Comparison of ENCODE assay signal across 6 cellular contexts in genomic region chr2:241150660-241151530, GRCh38. TPM values are rescaled to one million over a fixed set of nuclear protein-coding genes. Genes with fewer than 3 reads are reported as not detected.
DNase-seq lines count a peak whose midpoint lies in the region; ATAC-seq and TF ChIP-seq lines count a peak whose summit lies in the region.

No MANE protein-coding gene starts in this region.

- TF ChIP-seq CTCF in fibroblast of villous mesenchyme (IDR thresholded peaks at IDR 0.05; ENCODE audit: insufficient read depth, low read depth, low read length), result no peak

- H3K9me3 Mint-ChIP-seq in stimulated activated naive CD8-positive, alpha-beta T cell treated with anti-CD3 and anti-CD28 coated beads, Interleukin-15, amount 100 ng/mL, for 72 hours, result no peaks in the 10 kb centered on the region

- peak overlapping the region; percentile 77 to 93 for H3K27ac Mint-ChIP-seq in stimulated activated naive CD8-positive, alpha-beta T cell treated with anti-CD3 and anti-CD28 coated beads, Interleukin-15, amount 100 ng/mL, for 72 hours

- H3K27me3 Mint-ChIP-seq in stimulated activated naive CD8-positive, alpha-beta T cell treated with anti-CD3 and anti-CD28 coated beads, Interleukin-15, amount 100 ng/mL, for 72 hours, result no peaks in the 10 kb centered on the region

- H3K4me1 ChIP-seq in ACC112 (ENCODE audit: control insufficient read depth, insufficient read depth, low read length, unreplicated experiment), result peaks cover 36% of the 10 kb centered on the region

- peak; percentile 8 for ATAC-seq in stimulated activated naive CD8-positive, alpha-beta T cell treated with anti-CD3 and anti-CD28 coated beads, Interleukin-15, amount 100 ng/mL, for 72 hours

- H3K4me3 ChIP-seq in ACC112 (ENCODE audit: low read depth, low read length) (peak overlapping the region; percentile 87), fibroblast of villous mesenchyme (ENCODE audit: low read depth, low read length) (peak overlapping the region; percentile 81)

- peaks cover 49% of the 10 kb centered on the region for H3K4me1 Mint-ChIP-seq in stimulated activated naive CD8-positive, alpha-beta T cell treated with anti-CD3 and anti-CD28 coated beads, Interleukin-15, amount 100 ng/mL, for 72 hours

- H3K4me3 Mint-ChIP-seq in stimulated activated naive CD8-positive, alpha-beta T cell treated with anti-CD3 and anti-CD28 coated beads, Interleukin-15, amount 100 ng/mL, for 72 hours, result peak overlapping the region; percentile 85 to 96

- H3K79me2 ChIP-seq in ACC112 (ENCODE audit: control insufficient read depth, insufficient read depth, low read length, unreplicated experiment), result peaks cover 16% of the 10 kb centered on the region

- DNase-seq in NAMALWA (ENCODE audit: low spot score), result peak; percentile 5
- peak; percentile 12 for DNase-seq in fibroblast of villous mesenchyme (ENCODE audit: low read depth)
- no peak for DNase-seq in stimulated activated naive CD8-positive, alpha-beta T cell treated with anti-CD3 and anti-CD28 coated beads, Interleukin-15, amount 100 ng/mL, for 72 hours
- DNase-seq in hepatic stellate cell (ENCODE audit: low spot score), result no peak
- no peak for DNase-seq in activated effector memory CD4-positive, alpha-beta T cell treated with Interleukin-2 at 50 U/mL for 16 hours

- no peaks in the 10 kb centered on the region for H3K27me3 ChIP-seq in ACC112 (ENCODE audit: insufficient read depth, low read length)

- H2AFZ ChIP-seq in ACC112 (ENCODE audit: low read length, unreplicated experiment), result peak overlapping the region; percentile 91

- H3K36me3 ChIP-seq in ACC112 (ENCODE audit: insufficient read depth, low read length), result no peaks in the 10 kb centered on the region

- peak overlapping the region; percentile 42; the same call in 1 of the 2 replicates for H3K27ac ChIP-seq in ACC112 (ENCODE audit: low read depth, low read length)

RNA-seq across cellular contexts. Expression of gene PPP1R7, which starts 0.6 kb away (rescaled TPM):
- 64.1 and 78.2 TPM in 2 replicates for total RNA-seq in fibroblast of villous mesenchyme

RNA-seq across cellular contexts. Expression of gene PASK, which starts 1.6 kb away (rescaled TPM):
- 2.6 and 5.5 TPM in 2 replicates for total RNA-seq in fibroblast of villous mesenchyme

RNA-seq across cellular contexts. Expression of gene ANO7, which starts 37.6 kb away (rescaled TPM):
- total RNA-seq in fibroblast of villous mesenchyme, result 0.43 and 0.64 TPM in 2 replicates

RNA-seq across cellular contexts. Expression of gene MTERF4, which starts 48.8 kb away (rescaled TPM):
- total RNA-seq in fibroblast of villous mesenchyme, result 18.0 and 27.2 TPM in 2 replicates

Comparison
In these comparisons a context has a peak if more than half of its experiments do, and no peak if none do; other contexts are left out.
1. DNase-seq: peak in NAMALWA (single experiment) and fibroblast of villous mesenchyme (single experiment); none in stimulated activated naive CD8-positive, alpha-beta T cell treated with anti-CD3 and anti-CD28 coated beads, Interleukin-15, amount 100 ng/mL, for 72 hours (0 of 2), hepatic stellate cell (single experiment) and activated effector memory CD4-positive, alpha-beta T cell treated with Interleukin-2 at 50 U/mL for 16 hours (single experiment).